In genomic region chr1:93846929-93847810, GRCh38 we compare ENCODE assay signal across 8 cellular contexts. TPM values are rescaled to one million over a fixed set of nuclear protein-coding genes. Genes with fewer than 3 reads are reported as not detected.
A peak's percentile ranks its signal among the peaks of the same experiment; 100 is the strongest.
DNase-seq lines count a peak whose midpoint lies in the region; ATAC-seq, FAIRE-seq and TF ChIP-seq lines count a peak whose summit lies in the region.

No MANE protein-coding gene starts in this region.

- DNase-seq in COLO829 (ENCODE audit: low spot score) (peak; percentile 77), HT-29 (ENCODE audit: low spot score) (peak; percentile 96), NK-92 (lab: John Stamatoyannopoulos, UW; ENCODE audit: unreplicated experiment) (peak; percentile 33), H1 (ENCODE audit: low read depth in 1 of 2, low spot score in 2 of 2) (peak; percentile 80 to 90), mesendoderm (peak; percentile 95)
- peak; percentile 63 to 94 (median 89) for DNase-seq in activated CD8-positive, alpha-beta memory T cell treated with anti-CD3 and anti-CD28 coated beads for 48 hours (ENCODE audit: low read depth in 2 of 3, low spot score in 2 of 3)
- DNase-seq in stimulated activated CD8-positive, alpha-beta memory T cell treated with anti-CD3 and anti-CD28 coated beads, Interleukin-12 subunit alpha, Interleukin-12 subunit beta, amount 100 ng/mL, for 4 hours (ENCODE audit: low read depth): peak; percentile 75

- CTCF ChIA-PET in H1 (lab: Charles Lee; ENCODE audit: partially characterized antibody): interaction anchor here (0.6 to 14.0 kb wide), 11 partner anchors 30 to 608 kb away, joined by 3 to 324 read pairs (median 3); partner anchors contain the start of gene GCLM

- H2BK120ac ChIP-seq in H1 (replicated peaks; ENCODE audit: low read depth, low read length) (no peak overlapping the region), mesendoderm (ENCODE audit: low read depth, low read length) (no peak overlapping the region)

- H4K5ac ChIP-seq in H1 (ENCODE audit: insufficient read length, low read depth, low read length): peak overlapping the region; percentile 83
- no peak overlapping the region for H4K5ac ChIP-seq in mesendoderm (ENCODE audit: low read length)

- H3K4ac ChIP-seq in H1 (replicated peaks; ENCODE audit: insufficient read length, low read depth, low read length) (no peak overlapping the region), mesendoderm (ENCODE audit: low read depth, low read length) (peak overlapping the region; percentile 74)

- peak overlapping the region; percentile 42 to 93 (median 66) for H3K9ac ChIP-seq in H1 (replicated peaks in 1 of 4; ENCODE audit: extremely low read depth in 1 of 4, low read depth in 3 of 4, low read length in 3 of 4)
- H3K9ac ChIP-seq in mesendoderm (ENCODE audit: low read length): peak overlapping the region; percentile 96

- 0 out of 4 replicates have a peak, but pooled peaks of 1 of the 2 experiments have one; percentile 7 for TF ChIP-seq RAD21 in H1 (IDR thresholded peaks at IDR 0.05 in 1 of 2, conservative IDR thresholded peaks at IDR 0.05 in 1 of 2; ENCODE audit: low read depth in 2 of 2, low read length in 2 of 2)

- H3K56ac ChIP-seq in H1 (replicated peaks; ENCODE audit: insufficient read length, low read depth, low read length) (peak overlapping the region; percentile 62), mesendoderm (ENCODE audit: low read length) (peak overlapping the region; percentile 97)

- peak overlapping the region; percentile 81 for H2BK5ac ChIP-seq in H1 (ENCODE audit: low read depth, low read length)
- H2BK5ac ChIP-seq in mesendoderm (ENCODE audit: low read length): peak overlapping the region; percentile 91

- no peaks in the 10 kb centered on the region; a peak in 1 of 8 replicates for H3K36me3 ChIP-seq in H1 (ENCODE audit: control insufficient read depth in 2 of 4, insufficient read depth in 4 of 4, low read length in 3 of 4)
- H3K36me3 ChIP-seq in mesendoderm (ENCODE audit: control insufficient read depth, insufficient read depth, low read length): no peaks in the 10 kb centered on the region

- ATAC-seq in GM21367 (IDR thresholded peaks at IDR 0.05; ENCODE audit: unreplicated experiment): peak; percentile 53

- H3K27ac ChIP-seq in H1 (ENCODE audit: low read depth, low read length) (peak overlapping the region; percentile 34; the same call in 1 of the 2 replicates), mesendoderm (ENCODE audit: low read depth, low read length) (peak overlapping the region; percentile 98)

- peaks cover 0 to 7% of the 10 kb centered on the region in 2 experiments; a peak in 1 of 4 replicates for H3K9me3 ChIP-seq in H1 (ENCODE audit: insufficient read depth in 2 of 2, low read depth in 1 of 2, low read length in 1 of 2)

- H3K79me2 ChIP-seq in H1 (ENCODE audit: control insufficient read depth in 1 of 2, insufficient read depth in 2 of 2, low read length in 2 of 2) (no peaks in the 10 kb centered on the region), mesendoderm (ENCODE audit: control insufficient read depth, insufficient read depth, low read length) (no peaks in the 10 kb centered on the region)

- peak overlapping the region; percentile 73 to 93 (median 82) for H3K4me3 ChIP-seq in H1 (ENCODE audit: extremely low read depth in 1 of 4, insufficient read depth in 2 of 4, low read depth in 3 of 4, low read length in 4 of 4)
- H3K4me3 ChIP-seq in mesendoderm (ENCODE audit: low read length): peak overlapping the region; percentile 69

- peak overlapping the region; percentile 57 for H4K91ac ChIP-seq in H1 (replicated peaks; ENCODE audit: insufficient read length, low read length)

- no peak overlapping the region for H2BK20ac ChIP-seq in H1 (ENCODE audit: low read length)

- H3K4me2 ChIP-seq in H1 (ENCODE audit: insufficient read depth in 1 of 2, low read depth in 2 of 2, low read length in 2 of 2) (peak overlapping the region; percentile 65 to 69), mesendoderm (ENCODE audit: low read length) (peak overlapping the region; percentile 87)

- no peak overlapping the region for H2AK5ac ChIP-seq in H1 (ENCODE audit: low read depth, low read length)
- H2AK5ac ChIP-seq in mesendoderm (ENCODE audit: low read length): no peak overlapping the region

- H3K27me3 ChIP-seq in H1 (replicated peaks in 1 of 4; ENCODE audit: control insufficient read depth in 3 of 4, extremely low read depth in 1 of 4, insufficient read depth in 3 of 4, low read length in 3 of 4): no peaks in the 10 kb centered on the region; a peak in 1 of 7 replicates
- no peaks in the 10 kb centered on the region for H3K27me3 ChIP-seq in mesendoderm (ENCODE audit: insufficient read depth, low read length, poor library complexity)

- H4K8ac ChIP-seq in H1 (ENCODE audit: extremely low read depth, insufficient read depth, low read length): peak overlapping the region; percentile 75
- no peak overlapping the region for H4K8ac ChIP-seq in mesendoderm (ENCODE audit: low read depth, low read length)

- H3K79me1 ChIP-seq in H1 (ENCODE audit: low read depth, low read length) (no peaks in the 10 kb centered on the region), mesendoderm (ENCODE audit: low read length) (no peaks in the 10 kb centered on the region)

- no peak overlapping the region; the same call in 1 of the 2 replicates for H2AFZ ChIP-seq in H1 (ENCODE audit: low read length)

- H3K4me1 ChIP-seq in H1 (replicated peaks in 1 of 4; ENCODE audit: control insufficient read depth in 3 of 4, insufficient read depth in 4 of 4, low read length in 3 of 4) (peaks cover 0 to 7% (median 2%) of the 10 kb centered on the region in 4 experiments; a peak in 2 of 7 replicates), mesendoderm (ENCODE audit: control insufficient read depth, low read depth, low read length) (peaks cover 7% of the 10 kb centered on the region)

- peak overlapping the region; percentile 93 for H3K18ac ChIP-seq in H1 (ENCODE audit: extremely low read depth, low read length)
- peak overlapping the region; percentile 98 for H3K18ac ChIP-seq in mesendoderm (ENCODE audit: low read length)

- H2BK12ac ChIP-seq in H1 (ENCODE audit: low read depth, low read length): no peak overlapping the region

- no peak overlapping the region for H3K14ac ChIP-seq in H1 (ENCODE audit: insufficient read length)

- no peak for FAIRE-seq in H1 (lab: Jason Lieb, UNC)

- H3K23me2 ChIP-seq in H1 (ENCODE audit: low read depth, low read length): peaks cover 4% of the 10 kb centered on the region; the same call in 1 of the 2 replicates

- 0 out of 4 replicates have a peak, but pooled peaks of 1 of the 3 experiments have one; percentile 2 for TF ChIP-seq CTCF in H1 (IDR thresholded peaks at IDR 0.05; ENCODE audit: control extremely low read depth in 1 of 3, insufficient read depth in 1 of 3, low read depth in 1 of 3, low read length in 3 of 3)

- H4K20me1 ChIP-seq in H1 (replicated peaks in 1 of 2; ENCODE audit: control insufficient read depth in 1 of 2, insufficient read depth in 2 of 2, low read length in 2 of 2): no peaks in the 10 kb centered on the region

- TF ChIP-seq POLR2A in H1 (IDR thresholded peaks at IDR 0.05; ENCODE audit: control extremely low read depth in 1 of 2, low read depth in 2 of 2, low read length in 2 of 2): no peak

- WGBS in H1 (ENCODE audit: extremely low coverage in 1 of 2, insufficient coverage in 1 of 2, insufficient read length in 1 of 2, insufficient replicate concordance in 2 of 2, low coverage in 1 of 2, low lambda C conversion rate in 2 of 2, missing lambda C conversion rate in 1 of 2), 2 experiments: 1% methylated on average over 62 of the region's 99 CpGs; no CpG with 5 or more reads in 1 of the 2 experiments
- no CpG with 5 or more reads among the region's 99 CpGs for WGBS in mesendoderm (ENCODE audit: extremely low coverage, insufficient coverage, low lambda C conversion rate)

- TF ChIP-seq EP300 in H1 (IDR thresholded peaks at IDR 0.05; ENCODE audit: borderline replicate concordance in 1 of 2, low read depth in 2 of 2, low read length in 2 of 2): no peak

- POLR2A ChIA-PET in H1 (lab: Charles Lee; ENCODE audit: partially characterized antibody): interaction anchor here (0.7 to 3.1 kb wide), 14 partner anchors 22 to 281 kb away, joined by 3 to 14 read pairs (median 4); partner anchors contain the start of genes BCAR3 and DNTTIP2

- H3K23ac ChIP-seq in H1 (ENCODE audit: insufficient read length) (no peak overlapping the region), mesendoderm (ENCODE audit: low read length) (no peak overlapping the region)

- no peak overlapping the region for H2BK15ac ChIP-seq in H1 (ENCODE audit: low read length)
- H2BK15ac ChIP-seq in mesendoderm (replicated peaks; ENCODE audit: low read depth): no peak overlapping the region

TF ChIP-seq in H1, 55 proteins besides CTCF, POLR2A, EP300 and RAD21 (continues in another document):
- TF ChIP-seq TAF7 (optimal IDR thresholded peaks at IDR 0.05; ENCODE audit: borderline replicate concordance, low read depth, low read length): peak; percentile 58
- peak; percentile 56 for TF ChIP-seq MAX (IDR thresholded peaks at IDR 0.05)
- peak; percentile 99; the same call in 1 of the 2 replicates for TF ChIP-seq RBBP5 (IDR thresholded peaks at IDR 0.05; ENCODE audit: borderline replicate concordance, low read depth, low read length)
- peak; percentile 76; the same call in 1 of the 2 replicates for TF ChIP-seq MAFK (IDR thresholded peaks at IDR 0.05; ENCODE audit: low read depth, low read length)
- no peak for TF ChIP-seq JUND (IDR thresholded peaks at IDR 0.05; ENCODE audit: low read length)
- peak; percentile 48; the same call in 1 of the 2 replicates for TF ChIP-seq NRF1 (IDR thresholded peaks at IDR 0.05; ENCODE audit: low read depth, low read length)
- no peak for TF ChIP-seq SP2 (IDR thresholded peaks at IDR 0.05; ENCODE audit: low read length)
- peak; percentile 98 for TF ChIP-seq ASH2L (IDR thresholded peaks at IDR 0.05; ENCODE audit: low read length)
- no peak for TF ChIP-seq SIX5 (IDR thresholded peaks at IDR 0.05; ENCODE audit: low read depth, low read length)
- no peak for TF ChIP-seq EGR1 (IDR thresholded peaks at IDR 0.05; ENCODE audit: borderline replicate concordance, low read depth, low read length)

RNA-seq across cellular contexts. Expression of gene DNTTIP2, which starts 31.8 kb away (rescaled TPM):
- total RNA-seq in HT-29 (2014; rRNA removed; shearing (Covaris generic)): 15.1 and 15.4 TPM in 2 replicates
- total RNA-seq in H1 (2021; fragmentation: NEBNext Ultra II Directional; extraction: Animal tissue kit (Norgen Biotek cat#: 25700)): 80.4 and 84.2 TPM in 2 replicates
- 3.1 and 6.3 TPM in 2 replicates for polyA plus RNA-seq in H1 (2011; rRNA removed)
- polyA plus RNA-seq in H1 (2011; cell fraction: cytosol; rRNA removed): 16.7 TPM
- polyA plus RNA-seq in H1 (2011; cell fraction: nucleus; rRNA removed): 36.5 TPM
- polyA plus RNA-seq in H1 (2012, experiment 1 of 2): 43.9 to 87.2 TPM (median 51.2 TPM) in 4 replicates
- polyA plus RNA-seq in H1 (2012, experiment 2 of 2): 3.0 TPM
- 92.4 TPM for polyA plus RNA-seq in H1 (2013, experiment 1 of 2)
- polyA plus RNA-seq in H1 (2013, experiment 2 of 2): 93.1 TPM
- polyA minus RNA-seq in H1 (2011; rRNA and poly(A)+ RNA removed): 29.1 and 52.1 TPM in 2 replicates
- 12.0 TPM for polyA minus RNA-seq in H1 (2011; cell fraction: cytosol; rRNA and poly(A)+ RNA removed)
- 30.2 TPM for polyA minus RNA-seq in H1 (2011; cell fraction: nucleus; rRNA and poly(A)+ RNA removed)
- polyA plus RNA-seq in mesendoderm (2013, experiment 1 of 2): 132 TPM
- 129 TPM for polyA plus RNA-seq in mesendoderm (2013, experiment 2 of 2)

Comparison
In these comparisons a context has a peak if more than half of its experiments do, and no peak if none do; other contexts are left out.
1. Peak in every context shown above with its lines: DNase-seq, ATAC-seq, H3K4me3 ChIP-seq and H3K27ac ChIP-seq.
2. DNase-seq: peak in every context shown above with its lines; median percentile 96 in HT-29; 95 in mesendoderm; 89 in activated CD8-positive, alpha-beta memory T cell treated with anti-CD3 and anti-CD28 coated beads for 48 hours; 85 in H1; 77 in COLO829; 75 in stimulated activated CD8-positive, alpha-beta memory T cell treated with anti-CD3 and anti-CD28 coated beads, Interleukin-12 subunit alpha, Interleukin-12 subunit beta, amount 100 ng/mL, for 4 hours; 33 in NK-92.